ENCODE assay signal across 17 cellular contexts in the genomic region with DNA sequence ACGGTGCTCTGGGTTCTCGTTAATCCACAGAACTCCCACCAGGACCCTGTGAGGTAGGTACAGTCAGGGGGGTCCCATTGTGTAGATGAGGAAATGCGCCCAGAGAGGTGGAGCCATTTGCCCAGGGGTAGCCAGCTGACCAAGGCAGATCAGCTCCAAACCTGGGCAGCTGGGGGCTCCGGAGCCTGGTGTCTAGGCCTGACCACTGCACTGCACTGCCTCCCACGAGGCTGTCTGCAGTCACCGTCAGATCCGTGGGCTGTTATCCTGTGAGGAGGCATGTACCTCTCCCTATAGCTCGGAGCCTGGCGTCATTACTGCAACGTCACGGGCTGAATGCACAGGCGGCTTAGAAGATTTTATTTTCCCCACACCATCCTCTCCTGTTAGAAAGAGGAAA.
DNase-seq lines count a peak whose midpoint lies in the region; TF ChIP-seq lines count a peak whose summit lies in the region.
"Had no signal": no experiment of that assay in that cellular context is flagged by ENCODE, and none has a peak within 500 bp of the region (broad histone marks: within the 10 kb centered on the region; RNA-seq: fewer than 3 reads in every experiment).

No MANE protein-coding gene starts in this region.

- H3K4me3 ChIP-seq in coronary artery, result no peak overlapping the region
- H3K4me3 ChIP-seq: BLaER1 treated with 17β-estradiol and CSF1 and Interleukin-3, amounts not matched to agents 10 nM and 100 nM; GM23338 had no signal

- no peak for TF ChIP-seq CTCF in coronary artery (IDR thresholded peaks at IDR 0.05)
- TF ChIP-seq CTCF in type B pancreatic cell (conservative IDR thresholded peaks at IDR 0.05), result no peak

- H3K27me3 Mint-ChIP-seq in type B pancreatic cell, result peaks cover 3% of the 10 kb centered on the region
- H3K27me3 Mint-ChIP-seq: B cell had no signal

- no peak overlapping the region for H3K27ac ChIP-seq in coronary artery
- H3K27ac ChIP-seq: BLaER1 treated with 17β-estradiol and CSF1 and Interleukin-3, amounts not matched to agents 10 nM and 100 nM had no signal

- H3K27ac Mint-ChIP-seq in type B pancreatic cell, result no peak overlapping the region
- H3K27ac Mint-ChIP-seq: B cell; CD8-positive, alpha-beta T cell; GM23338; HFFc6 had no signal

- H3K4me1 Mint-ChIP-seq in type B pancreatic cell (ENCODE audit: unreplicated experiment), result no peaks in the 10 kb centered on the region
- H3K4me1 Mint-ChIP-seq: B cell had no signal

- DNase-seq in coronary artery (ENCODE audit: low spot score) (peak; percentile 26), mesenteric fat pad (ENCODE audit: low spot score) (peak; percentile 41), type B pancreatic cell (ENCODE audit: extremely low spot score, unreplicated experiment) (peak; percentile 53), NCI-H2227 (lab: John Stamatoyannopoulos, UW; ENCODE audit: unreplicated experiment) (no peak), NCI-H2081 (lab: John Stamatoyannopoulos, UW) (no peak), NCI-H446 treated with DMSO at 0.1 percent for 48 hours (lab: John Stamatoyannopoulos, UW) (no peak)
- DNase-seq: COR-L47, DMS 273 treated with DMSO at 0.1 percent for 48 hours, DMS53, DND-41, EL, HFFc6, IMR-90 had no signal

- no peak overlapping the region for H3K4me3 Mint-ChIP-seq in type B pancreatic cell
- H3K4me3 Mint-ChIP-seq: B cell; CD8-positive, alpha-beta T cell; GM23338; HFFc6 had no signal

- peaks cover 8% of the 10 kb centered on the region for H3K36me3 Mint-ChIP-seq in type B pancreatic cell
- H3K36me3 Mint-ChIP-seq: CD8-positive, alpha-beta T cell had no signal

- peaks cover 5% of the 10 kb centered on the region for H3K9me3 Mint-ChIP-seq in type B pancreatic cell

Comparison
In these comparisons a context has a peak if more than half of its experiments do, and no peak if none do; other contexts are left out.
1. DNase-seq: peak in coronary artery (single experiment), mesenteric fat pad (single experiment) and type B pancreatic cell (single experiment); none in NCI-H2227 (single experiment), NCI-H2081 (0 of 2) and NCI-H446 treated with DMSO at 0.1 percent for 48 hours (single experiment).